In the genomic region with DNA sequence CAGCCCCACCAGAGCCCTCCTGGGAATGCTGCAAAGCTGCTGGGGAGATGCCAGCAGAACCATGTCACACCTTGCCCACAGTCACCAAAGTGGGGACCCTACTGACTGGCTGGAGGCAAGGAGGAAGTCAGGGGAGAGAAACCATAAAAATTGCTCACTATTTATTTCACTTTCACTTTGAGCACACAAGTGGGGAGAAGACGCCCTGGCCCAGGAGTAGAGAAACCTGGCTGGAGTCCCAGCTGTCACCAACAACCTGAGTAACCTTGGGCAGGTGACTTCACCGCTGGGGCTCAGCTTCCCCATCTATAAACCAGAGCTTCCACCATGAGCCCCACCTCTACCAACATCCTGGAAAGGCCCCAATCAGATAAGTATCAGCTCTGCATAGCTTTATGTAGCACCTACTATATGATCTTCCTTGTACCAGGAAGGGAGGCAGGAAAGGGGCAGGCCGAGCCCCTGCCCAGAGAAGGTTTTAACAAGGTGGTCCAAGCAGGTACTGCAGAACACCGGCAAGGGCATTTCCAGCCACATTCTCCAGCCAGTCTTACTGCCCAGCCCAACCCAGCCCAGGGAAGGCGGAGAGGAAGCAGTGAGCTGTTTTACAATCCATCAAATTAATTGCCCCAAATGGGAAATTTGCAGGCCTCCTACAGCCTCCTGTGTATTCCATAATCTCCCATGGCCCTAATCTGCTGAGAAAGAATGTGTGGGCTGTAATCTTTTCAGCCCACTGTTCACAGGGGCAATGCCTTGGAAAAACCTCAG, we compare ENCODE assay signal across 9 cellular contexts. TPM values are rescaled to one million over a fixed set of nuclear protein-coding genes. Genes with fewer than 3 reads are reported as not detected.
A peak's percentile ranks its signal among the peaks of the same experiment; 100 is the strongest.
DNase-seq lines count a peak whose midpoint lies in the region; ATAC-seq and TF ChIP-seq lines count a peak whose summit lies in the region.
"Had no signal": no experiment of that assay in that cellular context is flagged by ENCODE, and none has a peak within 500 bp of the region (broad histone marks: within the 10 kb centered on the region; RNA-seq: fewer than 3 reads in every experiment).

No MANE protein-coding gene starts in this region.

- no peaks in the 10 kb centered on the region for H3K36me3 ChIP-seq in CD8-positive, alpha-beta memory T cell (ENCODE audit: insufficient read depth, low read length)
- H3K36me3 ChIP-seq: heart right ventricle had no signal

- no peaks in the 10 kb centered on the region for H3K9me3 ChIP-seq in CD8-positive, alpha-beta memory T cell (ENCODE audit: low read length)
- H3K9me3 ChIP-seq: heart right ventricle had no signal

- H3K27ac Mint-ChIP-seq in CD8-positive, alpha-beta memory T cell, result peak overlapping the region; percentile 70 to 95 (median 89)

- peaks cover 22% of the 10 kb centered on the region for H3K4me1 ChIP-seq in CD8-positive, alpha-beta memory T cell (ENCODE audit: insufficient read depth, low read length)

- H3K27me3 Mint-ChIP-seq in CD8-positive, alpha-beta memory T cell, result no peaks in the 10 kb centered on the region

- no peaks in the 10 kb centered on the region for H3K9me3 Mint-ChIP-seq in CD8-positive, alpha-beta memory T cell

- H3K4me3 Mint-ChIP-seq in CD8-positive, alpha-beta memory T cell, result peak overlapping the region in 6 of 7 donors; percentile 13 to 74 (median 72)

- peaks cover 27 to 31% (median 30%) of the 10 kb centered on the region in 3 donors for H3K4me1 Mint-ChIP-seq in CD8-positive, alpha-beta memory T cell

- no peak overlapping the region for H3K27ac ChIP-seq in CD8-positive, alpha-beta memory T cell (ENCODE audit: low read depth, low read length)

- ATAC-seq in GM19397 (IDR thresholded peaks at IDR 0.05; ENCODE audit: unreplicated experiment) (peak; percentile 93), HG03432 (IDR thresholded peaks at IDR 0.05; ENCODE audit: unreplicated experiment) (peak; percentile 98), SK-N-SH treated with all-trans-retinoic acid at 6 μM for 48 hours (no peak)

- POLR2A ChIA-PET in CD8-positive, alpha-beta memory T cell (lab: Charles Lee), result interaction anchor here (0.7 to 0.9 kb wide), 2 partner anchors 28 to 91 kb away, joined by 3 read pairs; partner anchors contain the start of genes PLEKHA7 and RPS13

- peak overlapping the region; percentile 44 for H3K4me3 ChIP-seq in CD8-positive, alpha-beta memory T cell (ENCODE audit: low read length)
- H3K4me3 ChIP-seq: heart right ventricle had no signal

- H3K36me3 Mint-ChIP-seq in CD8-positive, alpha-beta memory T cell, result no peaks in the 10 kb centered on the region

- DNase-seq in CD8-positive, alpha-beta memory T cell, result peak; percentile 9 to 72 (median 33)
- peak; percentile 23 to 26 for DNase-seq in activated CD4-positive, alpha-beta T cell treated with anti-CD3 and anti-CD28 coated beads, Interleukin-2, amount 50 U/mL, for 4 hours
- DNase-seq in iPS-NIHi11 (ENCODE audit: low spot score) (peak; percentile 56), retina (no peak)
- DNase-seq in stimulated activated CD8-positive, alpha-beta memory T cell treated with anti-CD3 and anti-CD28 coated beads, Interleukin-15, amount 100 ng/mL, for 48 hours (ENCODE audit: low read depth in 2 of 2), result peak; percentile 41 to 50

- CTCF ChIA-PET in CD8-positive, alpha-beta memory T cell (lab: Charles Lee), result interaction anchor here (1.0 kb wide), 1 partner anchor 15 kb away, joined by 3 read pairs; no protein-coding TSS in a partner anchor

- H3K27me3 ChIP-seq in CD8-positive, alpha-beta memory T cell (ENCODE audit: insufficient read depth, low read length, poor library complexity, severe bottlenecking), result no peaks in the 10 kb centered on the region
- H3K27me3 ChIP-seq: heart right ventricle had no signal

TF ChIP-seq in SK-N-SH treated with all-trans-retinoic acid at 6 μM for 48 hours, 23 proteins besides CTCF, POLR2A, EP300 and RAD21:
- TF ChIP-seq TOX (CRISPR knock-in tag; IDR thresholded peaks at IDR 0.05; ENCODE audit: borderline replicate concordance), result no peak
- no peak for TF ChIP-seq ZNF8 (CRISPR knock-in tag; IDR thresholded peaks at IDR 0.05)
- TF ChIP-seq SNAI2 (CRISPR knock-in tag; IDR thresholded peaks at IDR 0.05), result no peak
- TF ChIP-seq GLIS3 (CRISPR knock-in tag; IDR thresholded peaks at IDR 0.05), result no peak
- TF ChIP-seq ZFP3 (CRISPR knock-in tag; IDR thresholded peaks at IDR 0.05), result no peak
- TF ChIP-seq TSHZ2 (CRISPR knock-in tag; IDR thresholded peaks at IDR 0.05), result no peak
- TF ChIP-seq RARB (CRISPR knock-in tag; IDR thresholded peaks at IDR 0.05), result no peak
- TF ChIP-seq OSR1 (CRISPR knock-in tag; IDR thresholded peaks at IDR 0.05), result no peak
- TF ChIP-seq ZNF565 (CRISPR knock-in tag; conservative IDR thresholded peaks at IDR 0.05; ENCODE audit: low read depth), result no peak
- TF ChIP-seq ARNTL (CRISPR knock-in tag; IDR thresholded peaks at IDR 0.05; ENCODE audit: borderline replicate concordance, low read depth), result no peak

RNA-seq across cellular contexts. Expression of gene PLEKHA7, which starts 27.6 kb away (rescaled TPM):
- 1 to 10 TPM; 5.3 to 6.6 TPM for total RNA-seq in CD8-positive, alpha-beta memory T cell
- polyA plus RNA-seq in CD8-positive, alpha-beta memory T cell, result 4.1 TPM
